Comparison of ENCODE assay signal across 8 cellular contexts in genomic region chr12:76878045-76878898, GRCh38. TPM values are rescaled to one million over a fixed set of nuclear protein-coding genes. Genes with fewer than 3 reads are reported as not detected.
DNase-seq lines count a peak whose midpoint lies in the region; ATAC-seq and TF ChIP-seq lines count a peak whose summit lies in the region.

No MANE protein-coding gene starts in this region.

- no peak overlapping the region for H3K27ac Mint-ChIP-seq in T-cell
- H3K27ac Mint-ChIP-seq in endodermal cell: peak overlapping the region; percentile 97

- ATAC-seq in GM19463 (IDR thresholded peaks at IDR 0.05; ENCODE audit: unreplicated experiment): peak; percentile 34
- peak; percentile 26 for ATAC-seq in HG03442 (IDR thresholded peaks at IDR 0.05; ENCODE audit: unreplicated experiment)
- peak; percentile 33 to 63 (median 42) for ATAC-seq in T-cell (replicated peaks in 1 of 4)

- H3K36me3 ChIP-seq in ES-I3 (ENCODE audit: insufficient read depth, low read length) (no peaks in the 10 kb centered on the region), endodermal cell (ENCODE audit: control insufficient read depth, insufficient read depth, low read length) (no peaks in the 10 kb centered on the region), muscle layer of colon (ENCODE audit: insufficient read depth, low read length) (no peaks in the 10 kb centered on the region)

- TF ChIP-seq CTCF in endodermal cell (conservative IDR thresholded peaks at IDR 0.05): peak; percentile 71

- peak overlapping the region; percentile 86 to 96 (median 89) for H3K4me3 Mint-ChIP-seq in T-cell
- H3K4me3 Mint-ChIP-seq in endodermal cell: peak overlapping the region; percentile 88

- H3K36me3 Mint-ChIP-seq in T-cell (no peaks in the 10 kb centered on the region), endodermal cell (ENCODE audit: low read depth) (no peaks in the 10 kb centered on the region)

- H3K27ac ChIP-seq in endodermal cell (ENCODE audit: low read depth, low read length) (peak overlapping the region; percentile 86), muscle layer of colon (ENCODE audit: low read depth, low read length) (peak overlapping the region; percentile 81)

- peak overlapping the region; percentile 90 for H3K4me3 ChIP-seq in endodermal cell (ENCODE audit: low read length)
- peak overlapping the region; percentile 75 to 79 for H3K4me3 ChIP-seq in muscle layer of colon (ENCODE audit: low read depth in 1 of 2, low read length in 2 of 2)

- CTCF ChIA-PET in T-cell (lab: Charles Lee): interaction anchor here in 1 of 2 donors (0.8 kb wide), 1 partner anchor 131 kb away, joined by 6 read pairs; no protein-coding TSS in a partner anchor

- H3K4me1 ChIP-seq in ES-I3 (ENCODE audit: insufficient read depth, low read length) (peaks cover 20% of the 10 kb centered on the region), endodermal cell (ENCODE audit: control insufficient read depth, insufficient read depth, low read length) (peaks cover 6% of the 10 kb centered on the region), muscle layer of colon (ENCODE audit: insufficient read depth, low read length) (no peaks in the 10 kb centered on the region)

- H3K27me3 ChIP-seq in endodermal cell (ENCODE audit: control insufficient read depth, insufficient read depth, low read length, poor library complexity, severe bottlenecking) (peaks cover 15% of the 10 kb centered on the region), muscle layer of colon (ENCODE audit: control insufficient read depth in 1 of 2, insufficient read depth in 2 of 2, low read length in 2 of 2) (no peaks in the 10 kb centered on the region)

- DNase-seq in T-cell (peak in 7 of 34 experiments; percentile 0 to 14 (median 4)), endodermal cell (peak; percentile 92), NCI-H1048 (lab: John Stamatoyannopoulos, UW) (no peak), NCI-H128 (lab: John Stamatoyannopoulos, UW; ENCODE audit: unreplicated experiment) (no peak)

- H3K9me3 Mint-ChIP-seq in T-cell (no peaks in the 10 kb centered on the region), endodermal cell (no peaks in the 10 kb centered on the region)

- H3K4me1 Mint-ChIP-seq in T-cell (peaks cover 17 to 18% (median 18%) of the 10 kb centered on the region in 3 donors), endodermal cell (peaks cover 30% of the 10 kb centered on the region)

- H3K9me3 ChIP-seq in ES-I3 (ENCODE audit: control insufficient read depth, insufficient read depth, low read length) (no peaks in the 10 kb centered on the region), endodermal cell (ENCODE audit: control insufficient read depth, low read length) (no peaks in the 10 kb centered on the region), muscle layer of colon (ENCODE audit: low read length) (no peaks in the 10 kb centered on the region)

- WGBS in endodermal cell (ENCODE audit: insufficient coverage in 1 of 2, insufficient read length in 1 of 2), 2 experiments: 0% methylated on average over 6 to 45 of the region's 45 CpGs

- H3K27me3 Mint-ChIP-seq in T-cell: peaks cover 42 to 63% of the 10 kb centered on the region in 2 donors
- H3K27me3 Mint-ChIP-seq in endodermal cell (ENCODE audit: insufficient read depth): peaks cover 10% of the 10 kb centered on the region

- POLR2A ChIA-PET in T-cell (lab: Charles Lee): no interaction called here

- H3K9ac ChIP-seq in ES-I3 (ENCODE audit: low read depth, low read length) (peak overlapping the region; percentile 96), endodermal cell (ENCODE audit: extremely low read depth, low read length, poor library complexity, severe bottlenecking) (peak overlapping the region; percentile 81), muscle layer of colon (ENCODE audit: low read length) (peak overlapping the region; percentile 55)

RNA-seq across cellular contexts. Expression of gene CSRP2, which starts 0.5 kb away (rescaled TPM):
- total RNA-seq in T-cell (under 1 TPM in 2 of 5 donors, not detected in 3; 0.19 to 0.50 TPM), endodermal cell (100 to 1,000 TPM in 1 of 2 donors, 10 to 100 TPM in 1; 74.7 to 121 TPM)
- polyA plus RNA-seq in endodermal cell (2013, experiment 1 of 2): 266 TPM
- 273 TPM for polyA plus RNA-seq in endodermal cell (2013, experiment 2 of 2)

Comparison
In these comparisons a context has a peak if more than half of its experiments do, and no peak if none do; other contexts are left out.
1. RNA of gene CSRP2, which starts 0.5 kb away (total RNA-seq): 74.7 to 121 TPM in endodermal cell; 0.19 to 0.50 TPM in T-cell; every median in the first group is over 10 times any median in the second.
2. Peak in every context shown above with its lines, with median percentiles within 50 percentile points of each other: H3K9ac ChIP-seq and ATAC-seq.